ENCODE assay signal across 12 cellular contexts in genomic region chr7:69967699-69968450, GRCh38.
DNase-seq lines count a peak whose midpoint lies in the region; ATAC-seq and TF ChIP-seq lines count a peak whose summit lies in the region.
"Had no signal": no experiment of that assay in that cellular context is flagged by ENCODE, and none has a peak within 500 bp of the region (broad histone marks: within the 10 kb centered on the region; RNA-seq: fewer than 3 reads in every experiment).

No MANE protein-coding gene starts in this region.

- no peaks in the 10 kb centered on the region for H3K36me3 ChIP-seq in parathyroid adenoma (ENCODE audit: control insufficient read depth, insufficient read depth, low read length)
- H3K36me3 ChIP-seq: Peyer's patch had no signal

- no peaks in the 10 kb centered on the region for H3K27me3 ChIP-seq in parathyroid adenoma (ENCODE audit: control insufficient read depth, insufficient read depth, low read length)
- H3K27me3 ChIP-seq: Peyer's patch had no signal

- TF ChIP-seq CTCF in NB4 (IDR thresholded peaks at IDR 0.05; ENCODE audit: low read depth, low read length): no peak
- no peak for TF ChIP-seq CTCF in parathyroid adenoma (IDR thresholded peaks at IDR 0.05)

- ATAC-seq in GM21619 (IDR thresholded peaks at IDR 0.05; ENCODE audit: unreplicated experiment) (peak; percentile 56), left cardiac atrium (peak; percentile 27 to 38)
- ATAC-seq: activated T-cell treated with anti-CD3 and anti-CD28 coated beads, Interleukin-2, amount 50 U/mL, for 4 hours had no signal

- peak; percentile 8 for DNase-seq in NB4 (ENCODE audit: low read depth)
- DNase-seq in left cardiac atrium: no peak
- no peak for DNase-seq in UCSD-AML1 (lab: John Stamatoyannopoulos, UW; ENCODE audit: unreplicated experiment)
- DNase-seq in RKO (ENCODE audit: low spot score): no peak
- DNase-seq in SHP77 treated with DMSO at 0.1 percent for 48 hours (lab: John Stamatoyannopoulos, UW): no peak
- no peak for DNase-seq in T-helper 2 cell
- DNase-seq: activated T-cell treated with anti-CD3 and anti-CD28 coated beads, Interleukin-2, amount 50 U/mL, for 4 hours; foreskin melanocyte; Peyer's patch; stimulated activated naive CD4-positive, alpha-beta T cell had no signal

- H3K4me2 ChIP-seq in parathyroid adenoma (ENCODE audit: low read length): peak overlapping the region; percentile 9

- H3K27ac ChIP-seq in parathyroid adenoma: no peak overlapping the region
- H3K27ac ChIP-seq: Peyer's patch had no signal

- no peak for TF ChIP-seq POLR2A in NB4 (IDR thresholded peaks at IDR 0.05; ENCODE audit: extremely low read depth, insufficient read length)

- no peaks in the 10 kb centered on the region for H3K79me2 ChIP-seq in parathyroid adenoma

- H3K9me3 ChIP-seq in parathyroid adenoma (ENCODE audit: control insufficient read depth, low read length): no peaks in the 10 kb centered on the region
- H3K9me3 ChIP-seq: Peyer's patch had no signal

- H2AFZ ChIP-seq in parathyroid adenoma: peak overlapping the region; percentile 5

- H3K9ac ChIP-seq in parathyroid adenoma: no peak overlapping the region

- intact Hi-C loops in left cardiac atrium (cut with DNase I): no loop called here

- H3K4me3 ChIP-seq in NB4 (ENCODE audit: low read depth, low read length): no peak overlapping the region
- H3K4me3 ChIP-seq in parathyroid adenoma (ENCODE audit: low read depth, low read length): no peak overlapping the region
- H3K4me3 ChIP-seq: Peyer's patch had no signal

- H3K4me1 ChIP-seq in parathyroid adenoma: peaks cover 15% of the 10 kb centered on the region
